8 cellular contexts compared by ENCODE assay signal in the genomic region with DNA sequence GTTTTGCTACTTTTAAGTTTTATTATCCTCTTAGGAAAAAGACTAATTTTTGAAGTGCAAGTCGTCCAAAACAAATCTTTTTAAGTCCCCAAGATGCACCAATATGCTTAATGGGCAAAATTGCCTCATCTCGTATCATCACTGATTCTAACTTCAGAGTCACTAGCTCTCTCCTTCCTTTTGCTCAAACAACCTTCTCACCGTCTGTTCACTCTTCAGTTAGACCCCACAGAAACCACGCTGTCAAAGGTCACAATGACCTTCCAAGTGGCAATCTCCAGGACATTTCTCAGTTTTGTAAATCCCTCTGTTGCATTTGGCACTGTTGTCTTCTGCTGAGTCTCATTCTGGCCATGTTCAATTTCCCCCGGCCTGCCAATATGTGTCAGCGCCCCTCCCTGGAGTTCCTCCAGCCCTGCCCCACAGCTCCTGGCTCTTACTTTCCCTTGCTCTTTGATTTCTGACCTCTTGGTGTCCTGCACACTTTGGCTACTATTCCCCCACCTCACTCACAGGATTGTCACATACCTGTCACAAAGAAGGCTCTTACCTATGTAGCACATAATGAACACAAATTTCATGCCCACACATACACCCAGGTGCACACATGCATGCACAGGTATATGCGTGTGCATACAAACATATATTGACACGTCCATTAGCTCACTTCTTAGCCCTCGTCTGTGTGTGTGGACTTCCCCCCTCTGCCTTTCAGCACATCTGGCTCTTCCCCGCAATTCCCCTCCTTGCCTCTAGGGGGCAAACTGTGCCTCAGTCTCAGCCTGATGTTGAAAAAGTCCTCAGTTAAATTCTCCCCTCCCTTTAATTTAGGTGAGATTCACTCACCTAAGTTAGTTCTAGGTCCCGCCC.
DNase-seq lines count a peak whose midpoint lies in the region; ATAC-seq, FAIRE-seq and TF ChIP-seq lines count a peak whose summit lies in the region.

No MANE protein-coding gene starts in this region.

- H3K9me3 ChIP-seq in H1 (ENCODE audit: insufficient read depth in 2 of 2, low read depth in 1 of 2, low read length in 1 of 2) (no peaks in the 10 kb centered on the region), neural progenitor cell (ENCODE audit: low read depth) (no peaks in the 10 kb centered on the region)

- H4K20me1 ChIP-seq in H1 (replicated peaks in 1 of 2; ENCODE audit: control insufficient read depth in 1 of 2, insufficient read depth in 2 of 2, low read length in 2 of 2) (no peaks in the 10 kb centered on the region), neural progenitor cell (ENCODE audit: low read depth) (no peaks in the 10 kb centered on the region)

- H4K8ac ChIP-seq in H1 (ENCODE audit: extremely low read depth, insufficient read depth, low read length), result no peak overlapping the region

- POLR2A ChIA-PET in GM10248 (lab: Yijun Ruan, JAX) (no interaction called here), H1 (lab: Charles Lee; ENCODE audit: partially characterized antibody) (no interaction called here)
- POLR2A ChIA-PET in activated CD4-positive, alpha-beta T cell treated with anti-CD3 and anti-CD28 coated beads, Interleukin-2, amount 10 ng/mL, durations not matched to agents 7 days and 5 days (lab: Charles Lee), result no interaction called here

- H3F3A ChIP-seq in neural progenitor cell (ENCODE audit: low read depth), result no peaks in the 10 kb centered on the region

- H3K79me2 ChIP-seq in H1 (ENCODE audit: control insufficient read depth in 1 of 2, insufficient read depth in 2 of 2, low read length in 2 of 2) (no peaks in the 10 kb centered on the region), neural progenitor cell (ENCODE audit: low read depth) (no peaks in the 10 kb centered on the region)

- no peak overlapping the region for H3K27ac Mint-ChIP-seq in activated CD4-positive, alpha-beta T cell treated with anti-CD3 and anti-CD28 coated beads, Interleukin-2, amount 10 ng/mL, durations not matched to agents 7 days and 5 days
- no peak overlapping the region for H3K27ac Mint-ChIP-seq in neural progenitor cell

- H3K4me1 Mint-ChIP-seq in activated CD4-positive, alpha-beta T cell treated with anti-CD3 and anti-CD28 coated beads, Interleukin-2, amount 10 ng/mL, durations not matched to agents 7 days and 5 days, result no peaks in the 10 kb centered on the region
- H3K4me1 Mint-ChIP-seq in neural progenitor cell, result peaks cover 5% of the 10 kb centered on the region

- H3K4me3 ChIP-seq in H1 (ENCODE audit: extremely low read depth in 1 of 4, insufficient read depth in 2 of 4, low read depth in 3 of 4, low read length in 4 of 4) (no peak overlapping the region), neural progenitor cell (no peak overlapping the region)

- no peaks in the 10 kb centered on the region for H3K9me3 Mint-ChIP-seq in activated CD4-positive, alpha-beta T cell treated with anti-CD3 and anti-CD28 coated beads, Interleukin-2, amount 10 ng/mL, durations not matched to agents 7 days and 5 days
- H3K9me3 Mint-ChIP-seq in neural progenitor cell, result no peaks in the 10 kb centered on the region

- TF ChIP-seq EP300 in H1 (IDR thresholded peaks at IDR 0.05; ENCODE audit: borderline replicate concordance in 1 of 2, low read depth in 2 of 2, low read length in 2 of 2), result no peak

- H3K9ac ChIP-seq in H1 (replicated peaks in 1 of 4; ENCODE audit: extremely low read depth in 1 of 4, low read depth in 3 of 4, low read length in 3 of 4), result no peak overlapping the region
- no peak overlapping the region for H3K9ac ChIP-seq in neural progenitor cell

- H3K23ac ChIP-seq in H1 (ENCODE audit: insufficient read length), result no peak overlapping the region

- CTCF ChIA-PET in GM10248 (lab: Yijun Ruan, JAX), result interaction anchor here (0.7 to 3.7 kb wide), 26 partner anchors 9 to 569 kb away, joined by 3 to 31 read pairs (median 3); a partner anchor contains a TSS
- CTCF ChIA-PET in activated CD4-positive, alpha-beta T cell treated with anti-CD3 and anti-CD28 coated beads, Interleukin-2, amount 10 ng/mL, durations not matched to agents 7 days and 5 days (lab: Charles Lee), result interaction anchor here (0.9 to 1.5 kb wide), 5 partner anchors 11 to 623 kb away, joined by 3 to 4 read pairs (median 3); no protein-coding TSS in a partner anchor
- CTCF ChIA-PET in H1 (lab: Charles Lee; ENCODE audit: partially characterized antibody), result interaction anchor here (0.6 to 4.5 kb wide), 58 partner anchors 9 to 806 kb away, joined by 3 to 48 read pairs (median 4); no protein-coding TSS in a partner anchor

- no peak overlapping the region for H4K91ac ChIP-seq in H1 (replicated peaks; ENCODE audit: insufficient read length, low read length)

- TF ChIP-seq CTCF in GM10248 (IDR thresholded peaks at IDR 0.05; ENCODE audit: control extremely low read depth, extremely low read depth, low read depth, missing control alignments) (peak; percentile 85), H1 (IDR thresholded peaks at IDR 0.05; ENCODE audit: control extremely low read depth in 1 of 3, insufficient read depth in 1 of 3, low read depth in 1 of 3, low read length in 3 of 3) (peak; percentile 63 to 97 (median 83)), neural progenitor cell (IDR thresholded peaks at IDR 0.05) (peak; percentile 75)

- H4K5ac ChIP-seq in H1 (ENCODE audit: insufficient read length, low read depth, low read length), result no peak overlapping the region

- no peak overlapping the region for H2BK120ac ChIP-seq in H1 (replicated peaks; ENCODE audit: low read depth, low read length)

- no peak overlapping the region; the same call in 1 of the 2 replicates for H2BK15ac ChIP-seq in H1 (ENCODE audit: low read length)

- no peaks in the 10 kb centered on the region for H3K79me1 ChIP-seq in H1 (ENCODE audit: low read depth, low read length)

- peak; percentile 78 for ATAC-seq in GM21825 (IDR thresholded peaks at IDR 0.05; ENCODE audit: unreplicated experiment)

- H2AFZ ChIP-seq in H1 (ENCODE audit: low read length) (no peak overlapping the region), neural progenitor cell (replicated peaks) (no peak overlapping the region)

- H2BK20ac ChIP-seq in H1 (ENCODE audit: low read length), result no peak overlapping the region

- H2AK5ac ChIP-seq in H1 (ENCODE audit: low read depth, low read length), result no peak overlapping the region

- FAIRE-seq in H1 (lab: Jason Lieb, UNC) (no peak), urothelium cell line (lab: Jason Lieb, UNC) (no peak)

- TF ChIP-seq RAD21 in H1 (IDR thresholded peaks at IDR 0.05 in 1 of 2, conservative IDR thresholded peaks at IDR 0.05 in 1 of 2; ENCODE audit: low read depth in 2 of 2, low read length in 2 of 2), result peak; percentile 74 to 77

- H3K27ac ChIP-seq in H1 (ENCODE audit: low read depth, low read length) (no peak overlapping the region), neural progenitor cell (no peak overlapping the region)

- H3K27me3 ChIP-seq in H1 (replicated peaks in 1 of 4; ENCODE audit: control insufficient read depth in 3 of 4, extremely low read depth in 1 of 4, insufficient read depth in 3 of 4, low read length in 3 of 4), result no peaks in the 10 kb centered on the region
- H3K27me3 ChIP-seq in neural progenitor cell, result no peaks in the 10 kb centered on the region

- no peak overlapping the region for H3K56ac ChIP-seq in H1 (replicated peaks; ENCODE audit: insufficient read length, low read depth, low read length)

- no peak overlapping the region for H3K14ac ChIP-seq in H1 (ENCODE audit: insufficient read length)

- H2BK5ac ChIP-seq in H1 (ENCODE audit: low read depth, low read length), result no peak overlapping the region

- no peaks in the 10 kb centered on the region for H3K23me2 ChIP-seq in H1 (ENCODE audit: low read depth, low read length)

- H3K36me3 Mint-ChIP-seq in activated CD4-positive, alpha-beta T cell treated with anti-CD3 and anti-CD28 coated beads, Interleukin-2, amount 10 ng/mL, durations not matched to agents 7 days and 5 days (ENCODE audit: low read depth), result no peaks in the 10 kb centered on the region
- H3K36me3 Mint-ChIP-seq in neural progenitor cell, result no peaks in the 10 kb centered on the region

- peak; percentile 65 for DNase-seq in GM10248 (ENCODE audit: extremely low spot score)
- peak; percentile 37 for DNase-seq in LoVo (ENCODE audit: low spot score)
- DNase-seq in activated CD4-positive, alpha-beta T cell treated with anti-CD3 and anti-CD28 coated beads, Interleukin-2, amount 10 ng/mL, durations not matched to agents 7 days and 5 days, result peak; percentile 66
- peak; percentile 33 to 81 for DNase-seq in H1 (ENCODE audit: low read depth in 1 of 2, low spot score in 2 of 2)
- DNase-seq in neural progenitor cell (ENCODE audit: low spot score), result peak; percentile 51
- DNase-seq in urothelium cell line (ENCODE audit: low spot score), result peak; percentile 45
- no peak for DNase-seq in NCI-H1436 (lab: John Stamatoyannopoulos, UW)

- peaks cover 2% of the 10 kb centered on the region for H3K27me3 Mint-ChIP-seq in activated CD4-positive, alpha-beta T cell treated with anti-CD3 and anti-CD28 coated beads, Interleukin-2, amount 10 ng/mL, durations not matched to agents 7 days and 5 days
- peaks cover 4% of the 10 kb centered on the region for H3K27me3 Mint-ChIP-seq in neural progenitor cell (ENCODE audit: insufficient read depth, low read depth)

- H3K18ac ChIP-seq in H1 (ENCODE audit: extremely low read depth, low read length), result no peak overlapping the region

- H3K4me1 ChIP-seq in H1 (replicated peaks in 1 of 4; ENCODE audit: control insufficient read depth in 3 of 4, insufficient read depth in 4 of 4, low read length in 3 of 4), result peaks cover 0 to 6% (median 5%) of the 10 kb centered on the region in 4 experiments; a peak in 2 of 7 replicates
- H3K4me1 ChIP-seq in neural progenitor cell, result peaks cover 7% of the 10 kb centered on the region

- H2BK12ac ChIP-seq in H1 (ENCODE audit: low read depth, low read length), result no peak overlapping the region

- H3K4ac ChIP-seq in H1 (replicated peaks; ENCODE audit: insufficient read length, low read depth, low read length), result no peak overlapping the region

- TF ChIP-seq POLR2A in H1 (IDR thresholded peaks at IDR 0.05; ENCODE audit: control extremely low read depth in 1 of 2, low read depth in 2 of 2, low read length in 2 of 2), result no peak

- no peaks in the 10 kb centered on the region for H3K36me3 ChIP-seq in H1 (ENCODE audit: control insufficient read depth in 2 of 4, insufficient read depth in 4 of 4, low read length in 3 of 4)
- H3K36me3 ChIP-seq in neural progenitor cell, result no peaks in the 10 kb centered on the region

- H3K4me2 ChIP-seq in H1 (ENCODE audit: insufficient read depth in 1 of 2, low read depth in 2 of 2, low read length in 2 of 2) (no peak overlapping the region), neural progenitor cell (no peak overlapping the region)

- WGBS in H1 (ENCODE audit: extremely low coverage in 1 of 2, insufficient coverage in 1 of 2, insufficient read length in 1 of 2, insufficient replicate concordance in 2 of 2, low coverage in 1 of 2, low lambda C conversion rate in 2 of 2, missing lambda C conversion rate in 1 of 2), 2 experiments, result 74% methylated on average over 11 of the region's 11 CpGs; no CpG with 5 or more reads in 1 of the 2 experiments

- H3K4me3 Mint-ChIP-seq in activated CD4-positive, alpha-beta T cell treated with anti-CD3 and anti-CD28 coated beads, Interleukin-2, amount 10 ng/mL, durations not matched to agents 7 days and 5 days, result no peak overlapping the region
- no peak overlapping the region for H3K4me3 Mint-ChIP-seq in neural progenitor cell

TF ChIP-seq in H1, 55 proteins besides CTCF, POLR2A, EP300 and RAD21 (continues in another document):
- TF ChIP-seq JUND (IDR thresholded peaks at IDR 0.05; ENCODE audit: low read length), result no peak
- no peak for TF ChIP-seq CBX5 (IDR thresholded peaks at IDR 0.05; ENCODE audit: low read depth, low read length)
